ENCODE assay signal across 19 cellular contexts in genomic region chr18:22082408-22082807, GRCh38.
"Had no signal": no experiment of that assay in that cellular context is flagged by ENCODE, and none has a peak within 500 bp of the region (broad histone marks: within the 10 kb centered on the region; RNA-seq: fewer than 3 reads in every experiment).

No MANE protein-coding gene starts in this region.

- H3K9me3 ChIP-seq: colonic mucosa, lower lobe of right lung, neutrophil, tibial artery, upper lobe of left lung, vagina had no signal

- H3K4me3 Mint-ChIP-seq: naive thymus-derived CD4-positive, alpha-beta T cell; stimulated activated naive CD8-positive, alpha-beta T cell treated with anti-CD3 and anti-CD28 coated beads, Interleukin-15, Interleukin-2, amounts not matched to agents 100 ng/mL and 50 ng/mL, for 24 hours had no signal

- H3K36me3 Mint-ChIP-seq: naive thymus-derived CD4-positive, alpha-beta T cell had no signal

- DNase-seq: colonic mucosa; dermis blood vessel endothelial cell; erythroblast; foreskin keratinocyte; hypothalamus; kidney glomerular epithelial cell; lower lobe of right lung; mesenchymal stem cell; naive thymus-derived CD4-positive, alpha-beta T cell; stimulated activated CD4-positive, alpha-beta T cell treated with anti-CD3 and anti-CD28 coated beads, Interleukin-2, amount 100 ng/mL, for 48 hours; tibial artery had no signal

- H3K27me3 ChIP-seq: colonic mucosa, neutrophil, tibial artery, upper lobe of left lung, vagina had no signal

- FAIRE-seq: endothelial cell of umbilical vein, islet of Langerhans had no signal

- H3K4me1 Mint-ChIP-seq: naive thymus-derived CD4-positive, alpha-beta T cell had no signal

- H3K27me3 Mint-ChIP-seq: naive thymus-derived CD4-positive, alpha-beta T cell; stimulated activated naive CD8-positive, alpha-beta T cell treated with anti-CD3 and anti-CD28 coated beads, Interleukin-15, Interleukin-2, amounts not matched to agents 100 ng/mL and 50 ng/mL, for 24 hours had no signal

- H3K27ac Mint-ChIP-seq: naive thymus-derived CD4-positive, alpha-beta T cell; stimulated activated naive CD8-positive, alpha-beta T cell treated with anti-CD3 and anti-CD28 coated beads, Interleukin-15, Interleukin-2, amounts not matched to agents 100 ng/mL and 50 ng/mL, for 24 hours had no signal

- H3K9me3 Mint-ChIP-seq: stimulated activated naive CD8-positive, alpha-beta T cell treated with anti-CD3 and anti-CD28 coated beads, Interleukin-15, Interleukin-2, amounts not matched to agents 100 ng/mL and 50 ng/mL, for 24 hours had no signal

- H3K36me3 ChIP-seq: colonic mucosa, lower lobe of right lung, neutrophil, tibial artery, upper lobe of left lung, vagina had no signal

- H3K4me3 ChIP-seq: colonic mucosa, lower lobe of right lung, smooth muscle cell, tibial artery, upper lobe of left lung, vagina had no signal

- ATAC-seq: foreskin keratinocyte; left lobe of liver; lower lobe of right lung; naive thymus-derived CD4-positive, alpha-beta T cell had no signal

- H3K4me1 ChIP-seq: colonic mucosa, foreskin keratinocyte, lower lobe of right lung, tibial artery, upper lobe of left lung, vagina had no signal

- H3K27ac ChIP-seq: colonic mucosa, foreskin keratinocyte, lower lobe of right lung, neutrophil, tibial artery, upper lobe of left lung, vagina had no signal

- H3K4me2 ChIP-seq: smooth muscle cell had no signal
